In genomic region chr19:35066691-35067563, GRCh38 we compare ENCODE assay signal across 8 cellular contexts. TPM values are rescaled to one million over a fixed set of nuclear protein-coding genes. Genes with fewer than 3 reads are reported as not detected.
A peak's percentile ranks its signal among the peaks of the same experiment; 100 is the strongest.
DNase-seq lines count a peak whose midpoint lies in the region; ATAC-seq, FAIRE-seq and TF ChIP-seq lines count a peak whose summit lies in the region.

No MANE protein-coding gene starts in this region.

- TF ChIP-seq POLR2A in endothelial cell of umbilical vein (IDR thresholded peaks at IDR 0.05; ENCODE audit: low read depth, low read length) = no peak

- no peak overlapping the region for H3K9ac ChIP-seq in OCI-LY3 (ENCODE audit: low read length)
- H3K9ac ChIP-seq in endothelial cell of umbilical vein (replicated peaks; ENCODE audit: extremely low read depth, insufficient read depth, low read length) = no peak overlapping the region

- H4K20me1 ChIP-seq in OCI-LY3 (ENCODE audit: insufficient read depth, low read length) = no peaks in the 10 kb centered on the region
- no peaks in the 10 kb centered on the region for H4K20me1 ChIP-seq in endothelial cell of umbilical vein (replicated peaks; ENCODE audit: control insufficient read depth, extremely low read depth, insufficient read depth, low read length)

- peak; percentile 78 for FAIRE-seq in endothelial cell of umbilical vein (lab: Jason Lieb, UNC)

- no peaks in the 10 kb centered on the region for H3K9me1 ChIP-seq in endothelial cell of umbilical vein (replicated peaks; ENCODE audit: control insufficient read depth, extremely low read depth, insufficient read depth, low read length)

- H3K27ac ChIP-seq in OCI-LY3 (ENCODE audit: low read length) (no peak overlapping the region), endothelial cell of umbilical vein (ENCODE audit: insufficient read depth, low read depth, low read length) (no peak overlapping the region)

- TF ChIP-seq CTCF in AG04449 (IDR thresholded peaks at IDR 0.05; ENCODE audit: insufficient read depth, low read length, missing control alignments) = peak; percentile 93
- peak; percentile 98 for TF ChIP-seq CTCF in OCI-LY3 (IDR thresholded peaks at IDR 0.05; ENCODE audit: low read depth, low read length)
- peak; percentile 89 to 90 for TF ChIP-seq CTCF in endothelial cell of umbilical vein (IDR thresholded peaks at IDR 0.05; ENCODE audit: extremely low read depth in 1 of 2, insufficient read depth in 1 of 2, low read depth in 1 of 2, low read length in 2 of 2)

- H3K4me3 ChIP-seq in AG04449 (ENCODE audit: low read depth, low read length) = no peak overlapping the region
- peak overlapping the region; percentile 52 for H3K4me3 ChIP-seq in OCI-LY3 (ENCODE audit: low read length)
- no peak overlapping the region for H3K4me3 ChIP-seq in endothelial cell of umbilical vein (replicated peaks in 1 of 3; ENCODE audit: insufficient read depth in 1 of 3, low read depth in 1 of 3, low read length in 3 of 3)

- H2AFZ ChIP-seq in OCI-LY3 (ENCODE audit: low read depth, low read length) (no peak overlapping the region), endothelial cell of umbilical vein (ENCODE audit: low read depth, low read length) (no peak overlapping the region)

- peaks cover 11% of the 10 kb centered on the region for H3K4me1 ChIP-seq in OCI-LY3 (ENCODE audit: low read length)
- no peaks in the 10 kb centered on the region for H3K4me1 ChIP-seq in endothelial cell of umbilical vein (ENCODE audit: control insufficient read depth, extremely low read depth, insufficient read depth, low read length)

- no peak for DNase-seq in AG04449 (ENCODE audit: low read depth, low spot score)
- DNase-seq in HT1080 (ENCODE audit: low read depth) = peak; percentile 74
- peak; percentile 99 for DNase-seq in activated CD8-positive, alpha-beta memory T cell treated with anti-CD3 and anti-CD28 coated beads, Interleukin-2, amount 50 U/mL, for 48 hours
- peak; percentile 72 for DNase-seq in endothelial cell of umbilical vein (ENCODE audit: low read depth, low spot score)
- DNase-seq in middle frontal gyrus (ENCODE audit: extremely low spot score, low spot score) = peak; percentile 80
- DNase-seq in stimulated activated CD8-positive, alpha-beta memory T cell treated with anti-CD3 and anti-CD28 coated beads, Interleukin-7, amount 100 ng/mL, for 1 hour (ENCODE audit: low read depth in 2 of 2) = peak; percentile 69 to 83

- H3K9me3 ChIP-seq in OCI-LY3 (ENCODE audit: insufficient read depth, low read length) (no peaks in the 10 kb centered on the region), endothelial cell of umbilical vein (replicated peaks; ENCODE audit: control insufficient read depth, insufficient read depth, low read length) (no peaks in the 10 kb centered on the region)

- POLR2A ChIA-PET in AG04449 (lab: Yijun Ruan, JAX) (interaction anchor here (0.7 kb wide), 2 partner anchors 74 to 446 kb away, joined by 3 read pairs; partner anchors contain the start of gene DMKN), endothelial cell of umbilical vein (lab: Charles Lee) (no interaction called here)

- H3K79me2 ChIP-seq in OCI-LY3 (ENCODE audit: low read length) (no peaks in the 10 kb centered on the region), endothelial cell of umbilical vein (ENCODE audit: control insufficient read depth, insufficient read depth, low read length) (no peaks in the 10 kb centered on the region)

- H3K4me2 ChIP-seq in OCI-LY3 (ENCODE audit: low read length) = peak overlapping the region; percentile 42
- H3K4me2 ChIP-seq in endothelial cell of umbilical vein (ENCODE audit: insufficient read depth, low read length) = no peak overlapping the region

- H3K27me3 ChIP-seq in OCI-LY3 (ENCODE audit: low read depth, low read length) (peaks cover 29% of the 10 kb centered on the region), endothelial cell of umbilical vein (ENCODE audit: control insufficient read depth in 2 of 2, insufficient read depth in 2 of 2, low read length in 2 of 2) (no peaks in the 10 kb centered on the region)

- BruUV-seq in endothelial cell of umbilical vein (replicated peaks; lab: Mats Ljungman, UMichigan) = no TSS peak

- peak; percentile 72 for ATAC-seq in GM18907 (IDR thresholded peaks at IDR 0.05; ENCODE audit: unreplicated experiment)

- dilution Hi-C loops in endothelial cell of umbilical vein (cut with MboI; ENCODE audit: extremely low pct_ligation_motif_present, low sequenced_read_pairs) = no loop called here

- no peaks in the 10 kb centered on the region for H3K36me3 ChIP-seq in OCI-LY3 (replicated peaks; ENCODE audit: low read depth, low read length)
- no peaks in the 10 kb centered on the region for H3K36me3 ChIP-seq in endothelial cell of umbilical vein (ENCODE audit: control insufficient read depth in 2 of 2, extremely low read depth in 1 of 2, insufficient read depth in 2 of 2, low read length in 2 of 2)

- CTCF ChIA-PET in AG04449 (lab: Yijun Ruan, JAX) (interaction anchor here (0.8 to 7.8 kb wide), 37 partner anchors 9 to 203 kb away, joined by 3 to 245 read pairs (median 5); partner anchors contain the start of genes FXYD1, FXYD3, FXYD5 and FXYD7), endothelial cell of umbilical vein (lab: Charles Lee) (interaction anchor here (0.6 to 2.7 kb wide), 30 partner anchors 8 to 428 kb away, joined by 3 to 52 read pairs (median 5); partner anchors contain the start of genes FXYD5 and LGI4)

- intact Hi-C loops in endothelial cell of umbilical vein (cut with micrococcal nuclease) = loop anchor here (1.0 kb wide), 4 partner anchors 23 to 428 kb away; partner anchors contain the start of gene LGI4

TF ChIP-seq in endothelial cell of umbilical vein, 7 proteins besides CTCF, POLR2A, EP300 and RAD21:
- TF ChIP-seq FOS (IDR thresholded peaks at IDR 0.05; ENCODE audit: borderline replicate concordance, insufficient read depth, low read length) (no peak), JUN (IDR thresholded peaks at IDR 0.05; ENCODE audit: borderline replicate concordance, insufficient read depth, insufficient read length, low read depth) (no peak), MAX (IDR thresholded peaks at IDR 0.05; ENCODE audit: insufficient read depth, insufficient read length) (no peak), EZH2 (IDR thresholded peaks at IDR 0.05; ENCODE audit: borderline replicate concordance, low read depth, low read length, severe bottlenecking) (no peak), MYC (IDR thresholded peaks at IDR 0.05; ENCODE audit: low read depth, low read length) (no peak), POLR2AphosphoS5 (IDR thresholded peaks at IDR 0.05; ENCODE audit: insufficient read depth, low read depth, low read length) (no peak), GATA2 (IDR thresholded peaks at IDR 0.05; ENCODE audit: insufficient read depth, insufficient read length, low read depth, low read length) (no peak)

RNA-seq across cellular contexts. Expression of gene HPN, which starts 25.4 kb away (rescaled TPM):
- not detected in 2 replicates for total RNA-seq in HT1080 (2014; rRNA removed; shearing (Covaris generic))
- polyA plus RNA-seq in HT1080 (2015; cell fraction: cytosol; rRNA removed) = not detected in 2 replicates
- polyA plus RNA-seq in HT1080 (2015; cell fraction: nucleus; rRNA removed) = not detected in 2 replicates
- total RNA-seq in endothelial cell of umbilical vein = 0.23 TPM in 1 of 2 replicates, not detected in the other
- 0.05 and 0.10 TPM in 2 replicates for polyA plus RNA-seq in endothelial cell of umbilical vein
- polyA plus RNA-seq in endothelial cell of umbilical vein (2011; cell fraction: cytosol; rRNA removed) = 0.04 TPM in 1 of 2 replicates, not detected in the other
- polyA plus RNA-seq in endothelial cell of umbilical vein (2011; cell fraction: nucleus; rRNA removed) = 0.21 and 0.31 TPM in 2 replicates
- polyA plus RNA-seq in endothelial cell of umbilical vein (2012) = not detected in 2 replicates
- 0.13 TPM in 1 of 2 replicates, not detected in the other for polyA minus RNA-seq in endothelial cell of umbilical vein
- not detected for polyA minus RNA-seq in endothelial cell of umbilical vein (2011; cell fraction: cytosol; rRNA and poly(A)+ RNA removed)
- polyA minus RNA-seq in endothelial cell of umbilical vein (2011; cell fraction: nucleus; rRNA and poly(A)+ RNA removed) = 0.29 TPM in 1 of 2 replicates, not detected in the other

RNA-seq across cellular contexts. Expression of gene SCN1B, which starts 36.7 kb away (rescaled TPM):
- total RNA-seq in HT1080 (2014; rRNA removed; shearing (Covaris generic)) = 9.3 and 13.5 TPM in 2 replicates
- polyA plus RNA-seq in HT1080 (2015; cell fraction: cytosol; rRNA removed) = 9.8 and 11.4 TPM in 2 replicates
- 6.9 and 9.7 TPM in 2 replicates for polyA plus RNA-seq in HT1080 (2015; cell fraction: nucleus; rRNA removed)
- 14.2 and 15.8 TPM in 2 replicates for total RNA-seq in endothelial cell of umbilical vein
- polyA plus RNA-seq in endothelial cell of umbilical vein = 11.2 and 14.0 TPM in 2 replicates
- polyA plus RNA-seq in endothelial cell of umbilical vein (2011; cell fraction: cytosol; rRNA removed) = 9.9 and 12.4 TPM in 2 replicates
- polyA plus RNA-seq in endothelial cell of umbilical vein (2011; cell fraction: nucleus; rRNA removed) = 16.8 and 18.5 TPM in 2 replicates
- 11.0 and 13.7 TPM in 2 replicates for polyA plus RNA-seq in endothelial cell of umbilical vein (2012)
- 10.0 and 10.2 TPM in 2 replicates for polyA minus RNA-seq in endothelial cell of umbilical vein
- 0.20 TPM for polyA minus RNA-seq in endothelial cell of umbilical vein (2011; cell fraction: cytosol; rRNA and poly(A)+ RNA removed)
- 3.1 and 3.5 TPM in 2 replicates for polyA minus RNA-seq in endothelial cell of umbilical vein (2011; cell fraction: nucleus; rRNA and poly(A)+ RNA removed)

RNA-seq across cellular contexts. Expression of gene FXYD3, which starts 48.7 kb away (rescaled TPM):
- total RNA-seq in HT1080 (2014; rRNA removed; shearing (Covaris generic)) = not detected in 2 replicates
- not detected in 2 replicates for polyA plus RNA-seq in HT1080 (2015; cell fraction: cytosol; rRNA removed)
- not detected in 2 replicates for polyA plus RNA-seq in HT1080 (2015; cell fraction: nucleus; rRNA removed)
- total RNA-seq in endothelial cell of umbilical vein = not detected in 2 replicates
- not detected in 2 replicates for polyA plus RNA-seq in endothelial cell of umbilical vein
- polyA plus RNA-seq in endothelial cell of umbilical vein (2011; cell fraction: cytosol; rRNA removed) = 0.08 TPM in 1 of 2 replicates, not detected in the other
- not detected in 2 replicates for polyA plus RNA-seq in endothelial cell of umbilical vein (2011; cell fraction: nucleus; rRNA removed)
- polyA plus RNA-seq in endothelial cell of umbilical vein (2012) = not detected in 2 replicates
- polyA minus RNA-seq in endothelial cell of umbilical vein = not detected in 2 replicates
- 5.8 TPM for polyA minus RNA-seq in endothelial cell of umbilical vein (2011; cell fraction: cytosol; rRNA and poly(A)+ RNA removed)
- polyA minus RNA-seq in endothelial cell of umbilical vein (2011; cell fraction: nucleus; rRNA and poly(A)+ RNA removed) = not detected in 2 replicates
